15 cellular contexts compared by ENCODE assay signal in the genomic region with DNA sequence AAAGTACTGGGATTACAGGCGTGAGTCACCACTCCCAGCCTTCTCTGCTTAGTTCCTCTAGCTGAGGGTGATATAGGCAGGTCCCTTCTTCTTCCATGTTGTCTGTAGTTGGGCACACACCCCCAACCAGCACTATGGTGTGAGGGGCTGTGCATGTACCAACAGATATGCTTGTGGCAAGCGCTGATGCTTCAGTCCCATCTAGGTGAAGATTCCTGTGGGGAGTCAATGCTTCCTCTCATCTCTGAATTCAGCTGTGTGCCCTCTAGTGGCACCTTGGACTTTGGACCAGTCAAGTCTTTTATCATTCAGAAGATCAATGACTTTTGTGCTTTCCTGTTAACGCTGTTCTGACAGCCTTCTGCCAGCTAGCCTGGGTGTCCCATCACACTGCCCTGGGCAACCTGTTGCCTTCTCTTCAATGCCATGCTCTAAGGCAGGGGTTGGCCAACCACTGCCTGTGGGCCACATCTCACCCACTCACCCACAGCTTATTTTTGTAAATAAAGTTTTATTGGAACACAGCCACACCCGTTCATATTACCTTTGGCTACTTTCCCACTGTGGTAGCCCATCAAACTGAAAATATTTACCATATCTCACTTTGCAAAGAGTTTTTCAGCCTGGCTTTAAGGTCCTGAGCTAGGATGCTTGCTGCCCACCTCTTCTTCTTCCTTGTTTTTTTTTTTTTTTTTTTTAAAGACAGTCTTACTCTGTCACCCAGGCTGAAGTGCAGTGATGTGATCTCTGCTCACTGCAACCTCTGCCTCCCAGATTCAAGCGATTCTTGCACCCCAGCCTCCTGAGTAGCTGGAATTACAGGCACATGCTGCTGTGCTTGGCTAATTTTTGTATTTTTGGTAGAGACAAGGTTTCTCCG. TPM values are rescaled to one million over a fixed set of nuclear protein-coding genes. Genes with fewer than 3 reads are reported as not detected.
DNase-seq lines count a peak whose midpoint lies in the region; FAIRE-seq and TF ChIP-seq lines count a peak whose summit lies in the region.
"Had no signal": no experiment of that assay in that cellular context is flagged by ENCODE, and none has a peak within 500 bp of the region (broad histone marks: within the 10 kb centered on the region; RNA-seq: fewer than 3 reads in every experiment).

No MANE protein-coding gene starts in this region.

- FAIRE-seq in keratinocyte (lab: Jason Lieb, UNC), result no peak

- H3K9me1 ChIP-seq in keratinocyte (ENCODE audit: control insufficient read depth, extremely low read depth, insufficient read depth, low read length), result no peaks in the 10 kb centered on the region

- H3K36me3 ChIP-seq in keratinocyte (ENCODE audit: control insufficient read depth in 2 of 2, extremely low read depth in 1 of 2, insufficient read depth in 2 of 2, low read length in 2 of 2), result peaks cover 2 to 3% of the 10 kb centered on the region in 2 experiments
- H3K36me3 ChIP-seq in colonic mucosa, result no peaks in the 10 kb centered on the region
- H3K36me3 ChIP-seq: adrenal gland had no signal

- H3K9ac ChIP-seq in keratinocyte (ENCODE audit: control insufficient read depth, extremely low read depth, insufficient read depth, low read length) (no peak overlapping the region), colonic mucosa (ENCODE audit: low read depth in 2 of 2, low read length in 2 of 2) (no peak overlapping the region)

- DNase-seq in AG10803 (ENCODE audit: low read depth) (no peak), HFF-Myc (ENCODE audit: extremely low read depth, low read depth) (no peak), keratinocyte (ENCODE audit: low read depth, low spot score) (no peak), colonic mucosa (no peak), AG20443 (ENCODE audit: low spot score) (no peak), NCI-H2081 (lab: John Stamatoyannopoulos, UW) (no peak)
- no peak for DNase-seq in NK-92 treated with Interleukin-12 subunit alpha and Interleukin-12 subunit beta, amount 100 ng/mL, for 24 hours (lab: John Stamatoyannopoulos, UW)
- DNase-seq: activated T-cell treated with anti-CD3 and anti-CD28 coated beads for 4 hours; CD8-positive, alpha-beta memory T cell; effector memory CD8-positive, alpha-beta T cell; hypothalamus; NCI-H2029 treated with DMSO at 0.1 percent for 48 hours; RPMI8226 had no signal

- H3K27ac ChIP-seq in VCaP (no peak overlapping the region), keratinocyte (ENCODE audit: control insufficient read depth, insufficient read depth, low read length) (no peak overlapping the region), colonic mucosa (no peak overlapping the region)
- H3K27ac ChIP-seq: adrenal gland had no signal

- TF ChIP-seq CTCF in AG10803 (conservative IDR thresholded peaks at IDR 0.05; ENCODE audit: low read length) (peak; percentile 20; the same call in 1 of the 2 replicates), HFF-Myc (IDR thresholded peaks at IDR 0.05; ENCODE audit: low read depth, low read length, missing control alignments) (peak; percentile 47), VCaP (conservative IDR thresholded peaks at IDR 0.05) (0 out of 2 replicates have a peak, but pooled peaks have one; percentile 27), keratinocyte (optimal IDR thresholded peaks at IDR 0.05 in 1 of 3, IDR thresholded peaks at IDR 0.05 in 1 of 3, conservative IDR thresholded peaks at IDR 0.05 in 1 of 3; ENCODE audit: extremely low read depth in 1 of 3, insufficient read depth in 2 of 3, low read length in 3 of 3) (peak in 2 of 3 experiments; percentile 28 to 44), colonic mucosa (IDR thresholded peaks at IDR 0.05) (no peak)

- H3K27me3 ChIP-seq in keratinocyte (ENCODE audit: control insufficient read depth, extremely low read depth, insufficient read depth, low read length) (no peaks in the 10 kb centered on the region), colonic mucosa (no peaks in the 10 kb centered on the region)
- H3K27me3 ChIP-seq: adrenal gland had no signal

- peaks cover 3% of the 10 kb centered on the region for H3K79me2 ChIP-seq in keratinocyte (ENCODE audit: control insufficient read depth, insufficient read depth, low read length)

- H3K4me3 ChIP-seq in AG10803 (ENCODE audit: low read length) (no peak overlapping the region), HFF-Myc (replicated peaks; ENCODE audit: low read depth, low read length) (no peak overlapping the region), keratinocyte (ENCODE audit: control insufficient read depth in 2 of 3, extremely low read depth in 1 of 3, insufficient read depth in 2 of 3, low read depth in 1 of 3, low read length in 3 of 3) (no peak overlapping the region), colonic mucosa (no peak overlapping the region)
- H3K4me3 ChIP-seq: adrenal gland had no signal

- H2AFZ ChIP-seq in keratinocyte (ENCODE audit: control insufficient read depth, low read length), result no peak overlapping the region

- intact Hi-C loops in colonic mucosa (cut with DNase I), result no loop called here

- dilution Hi-C loops in keratinocyte (cut with MboI; ENCODE audit: extremely low pct_ligation_motif_present, low sequenced_read_pairs), result no loop called here

- H4K20me1 ChIP-seq in keratinocyte (ENCODE audit: control insufficient read depth, extremely low read depth, insufficient read depth, low read length), result no peaks in the 10 kb centered on the region

- no peak overlapping the region for H3K4me2 ChIP-seq in keratinocyte (ENCODE audit: control insufficient read depth, extremely low read depth, insufficient read depth, low read depth, low read length)

- no peaks in the 10 kb centered on the region for H3K4me1 ChIP-seq in keratinocyte (ENCODE audit: control insufficient read depth, extremely low read depth, insufficient read depth, low read length)
- no peaks in the 10 kb centered on the region for H3K4me1 ChIP-seq in colonic mucosa

- peaks cover 2% of the 10 kb centered on the region for H3K9me3 ChIP-seq in keratinocyte (ENCODE audit: control insufficient read depth, low read depth, low read length)
- H3K9me3 ChIP-seq in colonic mucosa, result no peaks in the 10 kb centered on the region
- H3K9me3 ChIP-seq: adrenal gland had no signal

RNA-seq across cellular contexts. Expression of gene NPAS2, which starts 51.0 kb away (rescaled TPM):
- polyA plus RNA-seq in keratinocyte, result 14.9 to 24.0 TPM (median 17.7 TPM) in 3 replicates
- polyA plus RNA-seq in keratinocyte (2011; ENCODE audit: low read depth), result 47.5 TPM
- polyA plus RNA-seq in keratinocyte (2011; cell fraction: cytosol; rRNA removed), result 32.0 and 43.6 TPM in 2 replicates
- 56.1 and 69.6 TPM in 2 replicates for polyA plus RNA-seq in keratinocyte (2011; cell fraction: nucleus; rRNA removed)
- 31.1 and 41.1 TPM in 2 replicates for polyA plus RNA-seq in keratinocyte (2012; ENCODE audit: low replicate concordance)
- 35.9 to 47.4 TPM (median 37.5 TPM) in 3 replicates for polyA minus RNA-seq in keratinocyte
- 43.9 TPM for polyA minus RNA-seq in keratinocyte (2011; cell fraction: cytosol; rRNA and poly(A)+ RNA removed)
- polyA minus RNA-seq in keratinocyte (2011; cell fraction: nucleus; rRNA and poly(A)+ RNA removed), result 35.5 and 64.7 TPM in 2 replicates
- 10 to 100 TPM; 33.9 to 38.3 TPM for total RNA-seq in colonic mucosa
